12 cellular contexts compared by ENCODE assay signal in genomic region chr19:485583-486236, GRCh38.
DNase-seq lines count a peak whose midpoint lies in the region; ATAC-seq and TF ChIP-seq lines count a peak whose summit lies in the region.
"Had no signal": no experiment of that assay in that cellular context is flagged by ENCODE, and none has a peak within 500 bp of the region (broad histone marks: within the 10 kb centered on the region; RNA-seq: fewer than 3 reads in every experiment).

No MANE protein-coding gene starts in this region.

- H3K4me3 ChIP-seq in iPS-20b (ENCODE audit: low read length), result peak overlapping the region; percentile 4; the same call in 1 of the 2 replicates
- H3K4me3 ChIP-seq: A549, lower lobe of right lung had no signal

- no peak overlapping the region for H3K27ac Mint-ChIP-seq in stimulated activated effector memory CD8-positive, alpha-beta T cell treated with anti-CD3 and anti-CD28 coated beads, Interleukin-12 subunit alpha, Interleukin-12 subunit beta, amount 100 ng/mL, for 72 hours

- H3K9me3 Mint-ChIP-seq in stimulated activated effector memory CD8-positive, alpha-beta T cell treated with anti-CD3 and anti-CD28 coated beads, Interleukin-12 subunit alpha, Interleukin-12 subunit beta, amount 100 ng/mL, for 72 hours, result peaks cover 5% of the 10 kb centered on the region

- ATAC-seq in stimulated activated effector memory CD8-positive, alpha-beta T cell treated with anti-CD3 and anti-CD28 coated beads, Interleukin-12 subunit alpha, Interleukin-12 subunit beta, amount 100 ng/mL, for 72 hours, result no peak
- ATAC-seq: A549, lower lobe of right lung had no signal

- H3K36me3 Mint-ChIP-seq in stimulated activated effector memory CD8-positive, alpha-beta T cell treated with anti-CD3 and anti-CD28 coated beads, Interleukin-12 subunit alpha, Interleukin-12 subunit beta, amount 100 ng/mL, for 72 hours, result peaks cover 35% of the 10 kb centered on the region

- no peaks in the 10 kb centered on the region for H3K36me3 ChIP-seq in iPS-20b (ENCODE audit: insufficient read depth, low read depth, low read length)
- H3K36me3 ChIP-seq: lower lobe of right lung had no signal

- peaks cover 8% of the 10 kb centered on the region for H3K4me1 Mint-ChIP-seq in stimulated activated effector memory CD8-positive, alpha-beta T cell treated with anti-CD3 and anti-CD28 coated beads, Interleukin-12 subunit alpha, Interleukin-12 subunit beta, amount 100 ng/mL, for 72 hours

- H3K9ac ChIP-seq in iPS-20b (ENCODE audit: low read depth, low read length), result no peak overlapping the region

- peaks cover 4% of the 10 kb centered on the region; the same call in 1 of the 2 replicates for H3K4me1 ChIP-seq in iPS-20b (ENCODE audit: insufficient read depth, low read length)
- H3K4me1 ChIP-seq: A549 had no signal

- POLR2A ChIA-PET in GM10248 (lab: Yijun Ruan, JAX), result no interaction called here

- CTCF ChIA-PET in GM10248 (lab: Yijun Ruan, JAX), result interaction anchor here (1.4 kb wide), 1 partner anchor 21 kb away, joined by 5 read pairs; no protein-coding TSS in a partner anchor

- TF ChIP-seq CTCF in GM10248 (IDR thresholded peaks at IDR 0.05; ENCODE audit: control extremely low read depth, extremely low read depth, low read depth, missing control alignments), result no peak

- peaks cover 15% of the 10 kb centered on the region for H3K27me3 ChIP-seq in iPS-20b (ENCODE audit: insufficient read depth, low read length)

- peak overlapping the region; percentile 100 for H3K27ac ChIP-seq in angular gyrus (ENCODE audit: low read depth, low read length)
- no peak overlapping the region for H3K27ac ChIP-seq in iPS-20b (ENCODE audit: low read length)
- H3K27ac ChIP-seq: A549, lower lobe of right lung had no signal

- H3K9me3 ChIP-seq in iPS-20b (ENCODE audit: insufficient read depth, low read depth, low read length), result no peaks in the 10 kb centered on the region
- H3K9me3 ChIP-seq: A549, lower lobe of right lung had no signal

- DNase-seq in NCI-H2227 (lab: John Stamatoyannopoulos, UW; ENCODE audit: unreplicated experiment), result peak; percentile 25
- DNase-seq in NCI-H2227 treated with DMSO at 0.1 percent for 48 hours (lab: John Stamatoyannopoulos, UW), result no peak
- DNase-seq in superior temporal gyrus (ENCODE audit: extremely low spot score), result peak; percentile 84
- no peak for DNase-seq in stimulated activated effector memory CD8-positive, alpha-beta T cell treated with anti-CD3 and anti-CD28 coated beads, Interleukin-12 subunit alpha, Interleukin-12 subunit beta, amount 100 ng/mL, for 72 hours (ENCODE audit: low spot score in 2 of 2)
- DNase-seq in GM10248 (ENCODE audit: extremely low spot score), result no peak
- DNase-seq in NCI-H2196 (lab: John Stamatoyannopoulos, UW; ENCODE audit: unreplicated experiment), result no peak
- DNase-seq: activated naive CD4-positive, alpha-beta T cell treated with Interleukin-2 at 50 U/mL for 16 hours; lower lobe of right lung; SW 1271 had no signal

- no peak overlapping the region for H3K4me3 Mint-ChIP-seq in stimulated activated effector memory CD8-positive, alpha-beta T cell treated with anti-CD3 and anti-CD28 coated beads, Interleukin-12 subunit alpha, Interleukin-12 subunit beta, amount 100 ng/mL, for 72 hours

Comparison
In these comparisons a context has a peak if more than half of its experiments do, and no peak if none do; other contexts are left out.
1. DNase-seq: peak in NCI-H2227 (single experiment) and superior temporal gyrus (single experiment); none in NCI-H2227 treated with DMSO at 0.1 percent for 48 hours (single experiment), stimulated activated effector memory CD8-positive, alpha-beta T cell treated with anti-CD3 and anti-CD28 coated beads, Interleukin-12 subunit alpha, Interleukin-12 subunit beta, amount 100 ng/mL, for 72 hours (0 of 2), GM10248 (single experiment) and NCI-H2196 (single experiment).